ENCODE assay signal across 8 cellular contexts in the genomic region with DNA sequence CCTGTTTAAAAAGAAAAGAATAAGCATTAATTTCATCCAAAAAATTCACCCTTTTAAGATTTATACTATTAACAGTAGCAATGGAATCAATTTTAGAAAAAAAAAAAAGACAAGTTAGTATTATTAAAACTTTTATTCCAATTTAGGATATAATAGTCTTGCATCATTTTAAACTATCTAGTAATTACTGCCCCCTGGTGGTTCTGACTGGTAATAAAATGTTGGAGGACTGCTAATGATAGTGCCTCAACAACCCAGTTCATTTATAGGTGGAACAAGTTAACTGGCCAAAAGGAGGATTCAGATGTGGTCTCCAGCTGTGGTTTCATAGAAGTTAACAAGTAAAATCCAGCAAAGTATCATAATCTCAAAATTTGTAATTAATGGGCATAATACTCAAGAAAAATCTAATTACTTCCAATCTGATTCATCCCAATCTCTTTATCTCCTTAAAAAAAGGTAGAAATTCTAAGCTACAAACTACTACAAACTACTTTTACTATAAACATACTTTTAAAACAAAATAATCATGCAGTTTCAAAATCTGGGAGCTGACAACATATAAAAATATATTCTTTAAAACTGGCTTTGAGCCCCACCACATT. TPM values are rescaled to one million over a fixed set of nuclear protein-coding genes. Genes with fewer than 3 reads are reported as not detected.
A peak's percentile ranks its signal among the peaks of the same experiment; 100 is the strongest.
DNase-seq lines count a peak whose midpoint lies in the region; ATAC-seq and TF ChIP-seq lines count a peak whose summit lies in the region.

No MANE protein-coding gene starts in this region.

- no peaks in the 10 kb centered on the region for H3K27me3 ChIP-seq in parathyroid adenoma (ENCODE audit: control insufficient read depth, insufficient read depth, low read length)

- H3K27me3 Mint-ChIP-seq in activated CD8-positive, alpha-beta T cell treated with anti-CD3 and anti-CD28 coated beads for 36 hours, result no peaks in the 10 kb centered on the region

- DNase-seq in DMS114 treated with DMSO at 0.1 percent for 48 hours (lab: John Stamatoyannopoulos, UW; ENCODE audit: unreplicated experiment) (peak; percentile 58), NCI-H524 treated with DMSO at 0.1 percent for 48 hours (lab: John Stamatoyannopoulos, UW) (peak; percentile 29), foreskin fibroblast (peak; percentile 14 to 68)
- peak; percentile 61 for DNase-seq in activated CD8-positive, alpha-beta T cell treated with anti-CD3 and anti-CD28 coated beads for 36 hours
- DNase-seq in activated effector memory CD4-positive, alpha-beta T cell treated with anti-CD3 and anti-CD28 coated beads, Interleukin-2, amount 50 U/mL, for 16 hours, result no peak

- peaks cover 5% of the 10 kb centered on the region for H3K4me1 Mint-ChIP-seq in activated CD8-positive, alpha-beta T cell treated with anti-CD3 and anti-CD28 coated beads for 36 hours (ENCODE audit: low read depth)

- H3K36me3 Mint-ChIP-seq in activated CD8-positive, alpha-beta T cell treated with anti-CD3 and anti-CD28 coated beads for 36 hours (ENCODE audit: low read depth), result peaks cover 19% of the 10 kb centered on the region

- TF ChIP-seq CTCF in activated CD8-positive, alpha-beta T cell treated with anti-CD3 and anti-CD28 coated beads for 36 hours (IDR thresholded peaks at IDR 0.05), result peak; percentile 83
- TF ChIP-seq CTCF in foreskin fibroblast (IDR thresholded peaks at IDR 0.05; ENCODE audit: low read depth, low read length) (peak; percentile 42), parathyroid adenoma (IDR thresholded peaks at IDR 0.05) (peak; percentile 85)

- no peaks in the 10 kb centered on the region for H3K36me3 ChIP-seq in parathyroid adenoma (ENCODE audit: control insufficient read depth, insufficient read depth, low read length)

- H3K4me3 Mint-ChIP-seq in activated CD8-positive, alpha-beta T cell treated with anti-CD3 and anti-CD28 coated beads for 36 hours, result no peak overlapping the region

- no peak overlapping the region for H3K4me2 ChIP-seq in parathyroid adenoma (ENCODE audit: low read length)

- CTCF ChIA-PET in activated CD8-positive, alpha-beta T cell treated with anti-CD3 and anti-CD28 coated beads for 36 hours (lab: Charles Lee), result interaction anchor here (0.7 to 3.2 kb wide), 22 partner anchors 9 to 305 kb away, joined by 3 to 25 read pairs (median 4); a partner anchor contains a TSS

- no peak overlapping the region for H3K4me3 ChIP-seq in foreskin fibroblast (ENCODE audit: low read depth in 1 of 2, low read length in 2 of 2)
- no peak overlapping the region for H3K4me3 ChIP-seq in parathyroid adenoma (ENCODE audit: low read depth, low read length)

- no peak overlapping the region for H3K9ac ChIP-seq in parathyroid adenoma

- no peaks in the 10 kb centered on the region for H3K79me2 ChIP-seq in parathyroid adenoma

- peak; percentile 75 for ATAC-seq in GM19324 (IDR thresholded peaks at IDR 0.05; ENCODE audit: low FRiP score, unreplicated experiment)
- peak; percentile 91 for ATAC-seq in HG03378 (IDR thresholded peaks at IDR 0.05; ENCODE audit: unreplicated experiment)
- peak; percentile 74 for ATAC-seq in activated CD8-positive, alpha-beta T cell treated with anti-CD3 and anti-CD28 coated beads for 36 hours

- no peaks in the 10 kb centered on the region for H3K9me3 ChIP-seq in parathyroid adenoma (ENCODE audit: control insufficient read depth, low read length)

- H2AFZ ChIP-seq in parathyroid adenoma, result no peak overlapping the region

- no peak overlapping the region for H3K27ac Mint-ChIP-seq in activated CD8-positive, alpha-beta T cell treated with anti-CD3 and anti-CD28 coated beads for 36 hours

- intact Hi-C loops in activated CD8-positive, alpha-beta T cell treated with anti-CD3 and anti-CD28 coated beads for 36 hours (cut with micrococcal nuclease), result loop anchor here (5.0 kb wide), 1 partner anchor 302 kb away; a partner anchor contains a TSS

- POLR2A ChIA-PET in activated CD8-positive, alpha-beta T cell treated with anti-CD3 and anti-CD28 coated beads for 36 hours (lab: Charles Lee), result no interaction called here

- H3K9me3 Mint-ChIP-seq in activated CD8-positive, alpha-beta T cell treated with anti-CD3 and anti-CD28 coated beads for 36 hours, result no peaks in the 10 kb centered on the region

- H3K4me1 ChIP-seq in parathyroid adenoma, result no peaks in the 10 kb centered on the region

- no peak overlapping the region for H3K27ac ChIP-seq in parathyroid adenoma

RNA-seq across cellular contexts. Expression of a gene that starts 30.7 kb away (rescaled TPM):
- total RNA-seq in activated CD8-positive, alpha-beta T cell treated with anti-CD3 and anti-CD28 coated beads for 36 hours, result under 1 TPM; 0.29 to 0.36 TPM

RNA-seq across cellular contexts. Expression of a gene that starts 50.2 kb away (rescaled TPM):
- total RNA-seq in activated CD8-positive, alpha-beta T cell treated with anti-CD3 and anti-CD28 coated beads for 36 hours, result 10 to 100 TPM; 68.9 to 74.0 TPM

RNA-seq across cellular contexts. Expression of a gene that starts 51.0 kb away (rescaled TPM):
- 1 to 10 TPM in 1 of 2 experiments, under 1 TPM in 1; 0.83 to 1.0 TPM for total RNA-seq in activated CD8-positive, alpha-beta T cell treated with anti-CD3 and anti-CD28 coated beads for 36 hours
